Comparison of ENCODE assay signal across 19 cellular contexts in the genomic region with DNA sequence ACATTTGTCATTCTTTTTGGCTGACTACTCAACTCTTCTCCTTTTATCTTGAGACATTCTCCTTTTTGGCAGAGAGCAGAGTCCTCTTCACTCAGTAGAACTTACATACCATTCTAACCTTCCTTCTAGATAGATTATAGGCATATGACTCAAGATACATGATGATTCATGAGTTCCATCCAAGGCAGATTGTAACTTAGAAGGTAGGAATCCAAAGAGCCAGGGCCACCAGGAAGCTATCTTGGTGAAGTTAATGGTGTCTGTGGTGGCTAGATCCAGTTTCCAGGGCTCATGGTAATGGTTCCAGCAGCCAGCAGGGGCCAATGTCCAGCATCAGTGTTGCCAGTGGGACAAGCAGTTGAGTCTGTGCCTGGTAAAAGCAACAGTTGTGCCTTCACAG.
DNase-seq lines count a peak whose midpoint lies in the region; ATAC-seq, FAIRE-seq and TF ChIP-seq lines count a peak whose summit lies in the region.
"Had no signal": no experiment of that assay in that cellular context is flagged by ENCODE, and none has a peak within 500 bp of the region (broad histone marks: within the 10 kb centered on the region; RNA-seq: fewer than 3 reads in every experiment).

No MANE protein-coding gene starts in this region.

- no peaks in the 10 kb centered on the region for H3K27me3 ChIP-seq in endodermal cell (ENCODE audit: control insufficient read depth, insufficient read depth, low read length, poor library complexity, severe bottlenecking)
- H3K27me3 ChIP-seq in vagina = no peaks in the 10 kb centered on the region

- H3K9me3 Mint-ChIP-seq in activated naive CD8-positive, alpha-beta T cell treated with anti-CD3 and anti-CD28 coated beads, Interleukin-2, amount 50 U/mL, for 24 hours = peaks cover 10% of the 10 kb centered on the region
- H3K9me3 Mint-ChIP-seq in activated naive CD8-positive, alpha-beta T cell treated with anti-CD3 and anti-CD28 coated beads for 36 hours = peaks cover 10% of the 10 kb centered on the region
- H3K9me3 Mint-ChIP-seq in endodermal cell = peaks cover 16% of the 10 kb centered on the region

- H3K27ac ChIP-seq in endodermal cell (ENCODE audit: low read depth, low read length) (no peak overlapping the region), mesodermal cell (ENCODE audit: low read depth, low read length, severe bottlenecking) (peak overlapping the region; percentile 96), vagina (no peak overlapping the region)

- peak; percentile 22 for TF ChIP-seq CTCF in endodermal cell (conservative IDR thresholded peaks at IDR 0.05)
- no peak for TF ChIP-seq CTCF in vagina (IDR thresholded peaks at IDR 0.05)

- H3K4me3 ChIP-seq in endodermal cell (ENCODE audit: low read length) = peak overlapping the region; percentile 2
- no peak overlapping the region for H3K4me3 ChIP-seq in mesodermal cell (ENCODE audit: extremely low read depth, insufficient read depth, low read length, poor library complexity, severe bottlenecking)
- H3K4me3 ChIP-seq in vagina = no peak overlapping the region
- H3K4me3 ChIP-seq: mucosa of descending colon had no signal

- peak; percentile 63 for ATAC-seq in activated naive CD8-positive, alpha-beta T cell treated with anti-CD3 and anti-CD28 coated beads, Interleukin-2, amount 50 U/mL, for 24 hours
- ATAC-seq: Panc1 had no signal

- peaks cover 21% of the 10 kb centered on the region for H3K4me1 ChIP-seq in endodermal cell (ENCODE audit: control insufficient read depth, insufficient read depth, low read length)
- H3K4me1 ChIP-seq in mesodermal cell (ENCODE audit: control insufficient read depth, insufficient read depth, low read length, poor library complexity, severe bottlenecking) = peaks cover 25% of the 10 kb centered on the region
- H3K4me1 ChIP-seq in vagina = peaks cover 12% of the 10 kb centered on the region

- no peak overlapping the region for H3K4me3 Mint-ChIP-seq in activated naive CD8-positive, alpha-beta T cell treated with anti-CD3 and anti-CD28 coated beads, Interleukin-2, amount 50 U/mL, for 24 hours
- no peak overlapping the region for H3K4me3 Mint-ChIP-seq in activated naive CD8-positive, alpha-beta T cell treated with anti-CD3 and anti-CD28 coated beads for 36 hours
- no peak overlapping the region for H3K4me3 Mint-ChIP-seq in endodermal cell
- H3K4me3 Mint-ChIP-seq: activated T-cell treated with anti-CD3 and anti-CD28 coated beads, Interleukin-2, amount 50 U/mL, for 24 hours had no signal

- H3K36me3 Mint-ChIP-seq in activated naive CD8-positive, alpha-beta T cell treated with anti-CD3 and anti-CD28 coated beads, Interleukin-2, amount 50 U/mL, for 24 hours (ENCODE audit: low read depth) = no peaks in the 10 kb centered on the region
- no peaks in the 10 kb centered on the region for H3K36me3 Mint-ChIP-seq in activated naive CD8-positive, alpha-beta T cell treated with anti-CD3 and anti-CD28 coated beads for 36 hours
- H3K36me3 Mint-ChIP-seq in endodermal cell (ENCODE audit: low read depth) = no peaks in the 10 kb centered on the region

- peaks cover 3% of the 10 kb centered on the region for H3K27me3 Mint-ChIP-seq in activated naive CD8-positive, alpha-beta T cell treated with anti-CD3 and anti-CD28 coated beads, Interleukin-2, amount 50 U/mL, for 24 hours
- H3K27me3 Mint-ChIP-seq in activated naive CD8-positive, alpha-beta T cell treated with anti-CD3 and anti-CD28 coated beads for 36 hours = no peaks in the 10 kb centered on the region
- H3K27me3 Mint-ChIP-seq in endodermal cell (ENCODE audit: insufficient read depth) = peaks cover 13% of the 10 kb centered on the region
- H3K27me3 Mint-ChIP-seq: activated T-cell treated with anti-CD3 and anti-CD28 coated beads, Interleukin-2, amount 50 U/mL, for 24 hours had no signal

- peaks cover 20% of the 10 kb centered on the region for H3K9me3 ChIP-seq in endodermal cell (ENCODE audit: control insufficient read depth, low read length)
- H3K9me3 ChIP-seq in mesodermal cell (ENCODE audit: control insufficient read depth, low read length) = peaks cover 8% of the 10 kb centered on the region
- no peaks in the 10 kb centered on the region for H3K9me3 ChIP-seq in vagina

- H3K36me3 ChIP-seq in endodermal cell (ENCODE audit: control insufficient read depth, insufficient read depth, low read length) (no peaks in the 10 kb centered on the region), mesodermal cell (ENCODE audit: control insufficient read depth, insufficient read depth, low read length) (no peaks in the 10 kb centered on the region), vagina (no peaks in the 10 kb centered on the region)

- no peak for FAIRE-seq in urothelium cell line (lab: Jason Lieb, UNC)
- FAIRE-seq: colon had no signal

- intact Hi-C loops in vagina (cut with DNase I) = no loop called here

- no peak overlapping the region for H3K27ac Mint-ChIP-seq in activated naive CD8-positive, alpha-beta T cell treated with anti-CD3 and anti-CD28 coated beads, Interleukin-2, amount 50 U/mL, for 24 hours
- no peak overlapping the region for H3K27ac Mint-ChIP-seq in activated naive CD8-positive, alpha-beta T cell treated with anti-CD3 and anti-CD28 coated beads for 36 hours
- no peak overlapping the region for H3K27ac Mint-ChIP-seq in endodermal cell
- H3K27ac Mint-ChIP-seq: activated T-cell treated with anti-CD3 and anti-CD28 coated beads, Interleukin-2, amount 50 U/mL, for 24 hours had no signal

- DNase-seq in activated naive CD8-positive, alpha-beta T cell treated with anti-CD3 and anti-CD28 coated beads, Interleukin-2, amount 50 U/mL, for 24 hours = no peak
- no peak for DNase-seq in activated naive CD8-positive, alpha-beta T cell treated with anti-CD3 and anti-CD28 coated beads for 36 hours
- DNase-seq in endodermal cell (peak; percentile 47), urothelium cell line (ENCODE audit: low spot score) (peak; percentile 9), vagina (ENCODE audit: extremely low spot score in 2 of 2) (no peak), NCI-H2196 (lab: John Stamatoyannopoulos, UW; ENCODE audit: unreplicated experiment) (no peak), HK-2 (ENCODE audit: unreplicated experiment) (no peak)
- DNase-seq: activated CD4-positive, alpha-beta T cell treated with anti-CD3 and anti-CD28 coated beads for 1 hour; activated T-cell treated with anti-CD3 and anti-CD28 coated beads, Interleukin-2, amount 50 U/mL, for 24 hours; amygdala; GDM1; KG1; mucosa of descending colon; NCI-H1436; stimulated activated CD4-positive, alpha-beta T cell treated with anti-CD3 and anti-CD28 coated beads, Interleukin-2, amount 100 ng/mL, for 24 hours; T-helper 1 cell had no signal

- no peak for TF ChIP-seq POLR2A in vagina (IDR thresholded peaks at IDR 0.05)

- H3K4me1 Mint-ChIP-seq in activated naive CD8-positive, alpha-beta T cell treated with anti-CD3 and anti-CD28 coated beads, Interleukin-2, amount 50 U/mL, for 24 hours = peaks cover 7% of the 10 kb centered on the region
- peaks cover 6% of the 10 kb centered on the region for H3K4me1 Mint-ChIP-seq in activated naive CD8-positive, alpha-beta T cell treated with anti-CD3 and anti-CD28 coated beads for 36 hours
- H3K4me1 Mint-ChIP-seq in endodermal cell = peaks cover 21% of the 10 kb centered on the region

- no peak overlapping the region for H3K9ac ChIP-seq in endodermal cell (ENCODE audit: extremely low read depth, low read length, poor library complexity, severe bottlenecking)

Comparison
In these comparisons a context has a peak if more than half of its experiments do, and no peak if none do; other contexts are left out.
1. DNase-seq: peak in endodermal cell (single experiment) and urothelium cell line (single experiment); none in activated naive CD8-positive, alpha-beta T cell treated with anti-CD3 and anti-CD28 coated beads, Interleukin-2, amount 50 U/mL, for 24 hours (single experiment), activated naive CD8-positive, alpha-beta T cell treated with anti-CD3 and anti-CD28 coated beads for 36 hours (single experiment), vagina (0 of 2), NCI-H2196 (single experiment) and HK-2 (single experiment).